ENCODE assay signal across 12 cellular contexts in the genomic region with DNA sequence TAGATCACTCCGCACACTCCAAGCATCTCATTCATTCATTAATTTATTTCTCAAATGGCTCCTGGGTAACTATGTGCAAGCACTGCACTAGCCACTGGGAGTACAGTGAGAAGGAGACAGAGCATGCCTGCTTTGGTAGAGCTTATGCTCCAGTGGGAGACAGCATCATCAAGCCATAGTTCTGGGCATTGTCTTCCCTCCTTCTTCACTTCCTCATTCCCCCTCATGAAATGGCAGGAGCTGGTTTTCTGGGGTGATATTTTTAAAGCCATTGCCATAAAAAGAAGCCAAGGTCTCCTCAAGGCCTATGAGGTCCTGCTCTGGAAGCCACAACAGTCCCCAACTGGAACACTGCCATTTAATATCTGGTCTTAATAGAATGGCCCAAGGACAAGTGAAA.
"Had no signal": no experiment of that assay in that cellular context is flagged by ENCODE, and none has a peak within 500 bp of the region (broad histone marks: within the 10 kb centered on the region; RNA-seq: fewer than 3 reads in every experiment).

No MANE protein-coding gene starts in this region.

- ATAC-seq: gastroesophageal sphincter had no signal

- H3K27ac Mint-ChIP-seq: dendritic cell treated with granulocyte-macrophage colony-stimulating factor and Interleukin-4, amounts not matched to agents 40 ng/mL and 50 ng/mL, for 4 days; memory B cell; nephron had no signal

- H3K9me3 ChIP-seq: gastroesophageal sphincter, left ventricle myocardium inferior, sigmoid colon, upper lobe of left lung had no signal

- H3K4me3 Mint-ChIP-seq: dendritic cell treated with granulocyte-macrophage colony-stimulating factor and Interleukin-4, amounts not matched to agents 40 ng/mL and 50 ng/mL, for 4 days; nephron had no signal

- H3K27ac ChIP-seq: brain microvascular endothelial cell, gastroesophageal sphincter, left ventricle myocardium inferior, sigmoid colon, upper lobe of left lung had no signal

- H3K27me3 Mint-ChIP-seq: effector memory CD8-positive, alpha-beta T cell; memory B cell had no signal

- H3K9me3 Mint-ChIP-seq: dendritic cell treated with granulocyte-macrophage colony-stimulating factor and Interleukin-4, amounts not matched to agents 40 ng/mL and 50 ng/mL, for 4 days; effector memory CD8-positive, alpha-beta T cell had no signal

- H3K4me3 ChIP-seq: gastroesophageal sphincter, left ventricle myocardium inferior, sigmoid colon, upper lobe of left lung had no signal

- H3K27me3 ChIP-seq: brain microvascular endothelial cell, gastroesophageal sphincter, sigmoid colon, upper lobe of left lung had no signal

- DNase-seq: amygdala; brain microvascular endothelial cell; effector memory CD8-positive, alpha-beta T cell; left ventricle myocardium inferior; sigmoid colon; stimulated activated CD4-positive, alpha-beta T cell treated with anti-CD3 and anti-CD28 coated beads, Interleukin-2, amount 100 ng/mL, for 24 hours; upper lobe of left lung had no signal

- H3K4me1 ChIP-seq: sigmoid colon had no signal

- H3K36me3 Mint-ChIP-seq: memory B cell had no signal

- H3K36me3 ChIP-seq: brain microvascular endothelial cell, gastroesophageal sphincter, left ventricle myocardium inferior, sigmoid colon, upper lobe of left lung had no signal

- FAIRE-seq: keratinocyte had no signal
